Comparison of ENCODE assay signal across 8 cellular contexts in genomic region chr5:83306572-83307241, GRCh38.
DNase-seq lines count a peak whose midpoint lies in the region; ATAC-seq, FAIRE-seq and TF ChIP-seq lines count a peak whose summit lies in the region.

No MANE protein-coding gene starts in this region.

- H3K9ac ChIP-seq in keratinocyte (ENCODE audit: control insufficient read depth, extremely low read depth, insufficient read depth, low read length), result no peak overlapping the region

- H4K20me1 ChIP-seq in keratinocyte (ENCODE audit: control insufficient read depth, extremely low read depth, insufficient read depth, low read length), result no peaks in the 10 kb centered on the region

- peak; percentile 98 for ATAC-seq in GM18498 (IDR thresholded peaks at IDR 0.05; ENCODE audit: unreplicated experiment)
- peak; percentile 96 for ATAC-seq in GM21528 (IDR thresholded peaks at IDR 0.05; ENCODE audit: low FRiP score, unreplicated experiment)
- ATAC-seq in HG03575 (IDR thresholded peaks at IDR 0.05; ENCODE audit: extremely low read depth, insufficient number of reproducible peaks, low FRiP score, unreplicated experiment), result peak; percentile 94

- TF ChIP-seq EP300 in transverse colon (IDR thresholded peaks at IDR 0.05; ENCODE audit: low read depth), result no peak

- 24 to 25% methylated on average over 2 to 3 of the region's 3 CpGs for whole genome bisulfite sequencing in transverse colon (ENCODE audit: low coverage in 1 of 2), 2 donors

- H3K4me3 ChIP-seq in keratinocyte (ENCODE audit: control insufficient read depth in 2 of 3, extremely low read depth in 1 of 3, insufficient read depth in 2 of 3, low read depth in 1 of 3, low read length in 3 of 3), result no peak overlapping the region
- H3K4me3 ChIP-seq in transverse colon, result no peak overlapping the region

- peak; percentile 85 for FAIRE-seq in keratinocyte (lab: Jason Lieb, UNC)

- no peak for TF ChIP-seq POLR2A in transverse colon (IDR thresholded peaks at IDR 0.05)

- H3K9me3 ChIP-seq in keratinocyte (ENCODE audit: control insufficient read depth, low read depth, low read length) (no peaks in the 10 kb centered on the region), transverse colon (no peaks in the 10 kb centered on the region)

- H2AFZ ChIP-seq in keratinocyte (ENCODE audit: control insufficient read depth, low read length), result no peak overlapping the region

- H3K27ac Mint-ChIP-seq in activated T-helper 2 cell treated with anti-CD3 and anti-CD28 coated beads, Interferon-gamma antibody, Interleukin-2, Interleukin-4, amounts not matched to agents 10 μg/mL and 5 μg/mL and 100 μg/mL, durations not matched to agents 14 hours and 24 hours and 36 hours, result peak overlapping the region; percentile 2

- H3K79me2 ChIP-seq in keratinocyte (ENCODE audit: control insufficient read depth, insufficient read depth, low read length), result no peaks in the 10 kb centered on the region

- no peak overlapping the region for H3K4me3 Mint-ChIP-seq in activated T-helper 2 cell treated with anti-CD3 and anti-CD28 coated beads, Interferon-gamma antibody, Interleukin-2, Interleukin-4, amounts not matched to agents 10 μg/mL and 5 μg/mL and 100 μg/mL, durations not matched to agents 14 hours and 24 hours and 36 hours (ENCODE audit: low read depth)

- no peaks in the 10 kb centered on the region for H3K9me1 ChIP-seq in keratinocyte (ENCODE audit: control insufficient read depth, extremely low read depth, insufficient read depth, low read length)

- H3K36me3 ChIP-seq in keratinocyte (ENCODE audit: control insufficient read depth in 2 of 2, extremely low read depth in 1 of 2, insufficient read depth in 2 of 2, low read length in 2 of 2) (no peaks in the 10 kb centered on the region), transverse colon (no peaks in the 10 kb centered on the region)

- DNase-seq in activated T-helper 2 cell treated with anti-CD3 and anti-CD28 coated beads, Interferon-gamma antibody, Interleukin-2, Interleukin-4, amounts not matched to agents 10 μg/mL and 5 μg/mL and 100 μg/mL, durations not matched to agents 14 hours and 24 hours and 36 hours (ENCODE audit: low spot score), result peak; percentile 9
- peak; percentile 11 for DNase-seq in keratinocyte (ENCODE audit: low read depth, low spot score)
- peak; percentile 11 for DNase-seq in transverse colon
- no peak for DNase-seq in central memory CD4-positive, alpha-beta T cell
- no peak for DNase-seq in NCI-H1105 (lab: John Stamatoyannopoulos, UW)

- H3K27ac ChIP-seq in keratinocyte (ENCODE audit: control insufficient read depth, insufficient read depth, low read length) (no peak overlapping the region), transverse colon (no peak overlapping the region)

- H3K27me3 ChIP-seq in keratinocyte (ENCODE audit: control insufficient read depth, extremely low read depth, insufficient read depth, low read length) (no peaks in the 10 kb centered on the region), transverse colon (no peaks in the 10 kb centered on the region)

- H3K4me1 ChIP-seq in keratinocyte (ENCODE audit: control insufficient read depth, extremely low read depth, insufficient read depth, low read length) (peaks cover 3% of the 10 kb centered on the region), transverse colon (peaks cover 0 to 4% (median 0%) of the 10 kb centered on the region in 4 donors)

- peaks cover 5% of the 10 kb centered on the region for H3K9me3 Mint-ChIP-seq in activated T-helper 2 cell treated with anti-CD3 and anti-CD28 coated beads, Interferon-gamma antibody, Interleukin-2, Interleukin-4, amounts not matched to agents 10 μg/mL and 5 μg/mL and 100 μg/mL, durations not matched to agents 14 hours and 24 hours and 36 hours

- H3K36me3 Mint-ChIP-seq in activated T-helper 2 cell treated with anti-CD3 and anti-CD28 coated beads, Interferon-gamma antibody, Interleukin-2, Interleukin-4, amounts not matched to agents 10 μg/mL and 5 μg/mL and 100 μg/mL, durations not matched to agents 14 hours and 24 hours and 36 hours (ENCODE audit: low read depth), result no peaks in the 10 kb centered on the region

- peaks cover 6% of the 10 kb centered on the region for H3K4me1 Mint-ChIP-seq in activated T-helper 2 cell treated with anti-CD3 and anti-CD28 coated beads, Interferon-gamma antibody, Interleukin-2, Interleukin-4, amounts not matched to agents 10 μg/mL and 5 μg/mL and 100 μg/mL, durations not matched to agents 14 hours and 24 hours and 36 hours (ENCODE audit: low read depth)

- intact Hi-C loops in activated T-helper 2 cell treated with anti-CD3 and anti-CD28 coated beads, Interferon-gamma antibody, Interleukin-2, Interleukin-4, amounts not matched to agents 10 μg/mL and 5 μg/mL and 100 μg/mL, durations not matched to agents 14 hours and 24 hours and 36 hours (cut with micrococcal nuclease), result no loop called here
- intact Hi-C loops in transverse colon (cut with DNase I; ENCODE audit: low total_unique reads), result no loop called here

- in situ Hi-C loops in transverse colon (cut with MboI; ENCODE audit: low pct_ligation_motif_present in 1 of 4, low pct_unique_long_range_greater_than_20kb in 1 of 4, low sequenced_read_pairs in 3 of 4), result no loop called here

- dilution Hi-C loops in keratinocyte (cut with MboI; ENCODE audit: extremely low pct_ligation_motif_present, low sequenced_read_pairs), result no loop called here

- no peaks in the 10 kb centered on the region for H3K27me3 Mint-ChIP-seq in activated T-helper 2 cell treated with anti-CD3 and anti-CD28 coated beads, Interferon-gamma antibody, Interleukin-2, Interleukin-4, amounts not matched to agents 10 μg/mL and 5 μg/mL and 100 μg/mL, durations not matched to agents 14 hours and 24 hours and 36 hours (ENCODE audit: low read depth)

- TF ChIP-seq CTCF in keratinocyte (optimal IDR thresholded peaks at IDR 0.05 in 1 of 3, IDR thresholded peaks at IDR 0.05 in 1 of 3, conservative IDR thresholded peaks at IDR 0.05 in 1 of 3; ENCODE audit: extremely low read depth in 1 of 3, insufficient read depth in 2 of 3, low read length in 3 of 3), result no peak
- TF ChIP-seq CTCF in transverse colon (IDR thresholded peaks at IDR 0.05), result no peak

- H3K4me2 ChIP-seq in keratinocyte (ENCODE audit: control insufficient read depth, extremely low read depth, insufficient read depth, low read depth, low read length), result no peak overlapping the region

Comparison
In these comparisons a context has a peak if more than half of its experiments do, and no peak if none do; other contexts are left out.
1. DNase-seq: peak in activated T-helper 2 cell treated with anti-CD3 and anti-CD28 coated beads, Interferon-gamma antibody, Interleukin-2, Interleukin-4, amounts not matched to agents 10 μg/mL and 5 μg/mL and 100 μg/mL, durations not matched to agents 14 hours and 24 hours and 36 hours (single experiment), keratinocyte (single experiment) and transverse colon (single experiment); none in central memory CD4-positive, alpha-beta T cell (single experiment) and NCI-H1105 (single experiment).
2. Peak in every context shown above with its lines, with median percentiles within 50 percentile points of each other: ATAC-seq.